ENCODE assay signal across 8 cellular contexts in the genomic region with DNA sequence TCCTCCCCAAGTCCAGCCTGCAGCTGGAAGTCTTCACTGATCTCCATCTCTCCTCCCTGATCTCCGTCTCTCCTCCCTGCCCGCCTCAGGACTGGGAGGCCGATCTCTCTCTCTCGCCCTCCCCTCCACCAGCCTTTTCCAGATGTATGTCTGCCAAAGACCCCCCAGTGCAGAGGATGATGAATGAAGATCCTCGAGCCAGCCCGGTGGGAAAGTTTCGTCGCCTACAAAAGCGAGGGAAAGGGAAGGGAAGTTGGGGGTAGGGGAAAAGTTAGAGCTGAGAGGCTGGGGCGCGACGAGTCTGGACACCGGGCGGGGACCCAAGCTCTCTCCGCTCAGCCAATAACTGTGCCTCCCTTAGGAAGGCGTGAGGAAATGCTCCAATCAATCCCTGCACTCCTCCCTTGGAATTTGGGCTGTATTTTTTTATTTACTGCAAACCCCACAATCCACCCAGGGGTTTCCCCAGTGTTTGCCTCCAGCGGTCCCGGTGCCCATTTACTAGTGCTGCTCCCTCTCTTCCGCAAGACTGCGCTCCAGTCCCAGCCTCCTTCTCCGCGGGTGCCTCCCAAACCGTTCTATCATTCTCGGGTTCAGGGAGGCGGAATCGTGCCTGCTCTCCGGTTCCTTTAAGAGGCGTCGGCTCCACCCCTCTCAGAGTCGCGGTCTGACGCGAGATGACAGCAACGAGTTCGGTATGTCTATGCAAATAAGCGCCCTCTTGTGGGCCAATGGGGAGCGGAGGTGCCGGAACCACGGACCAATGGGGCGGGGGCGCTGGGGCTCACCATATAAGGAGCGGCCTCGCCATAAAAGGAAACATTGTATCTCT. TPM values are rescaled to one million over a fixed set of nuclear protein-coding genes. Genes with fewer than 3 reads are reported as not detected.
DNase-seq lines count a peak whose midpoint lies in the region; ATAC-seq and TF ChIP-seq lines count a peak whose summit lies in the region.

A gene (plus strand): TSS at position 818 of the 832 bp plus-strand sequence. CDS start 388 bp downstream, outside the sequence.

- TF ChIP-seq CTCF in AG10803 (conservative IDR thresholded peaks at IDR 0.05; ENCODE audit: low read length) (peak; percentile 31), choroid plexus epithelial cell (conservative IDR thresholded peaks at IDR 0.05; ENCODE audit: low read depth, low read length) (no peak), kidney epithelial cell (IDR thresholded peaks at IDR 0.05; ENCODE audit: insufficient read depth, low read length, poor library complexity, severe bottlenecking) (no peak)

- peak; percentile 99 for DNase-seq in AG10803 (ENCODE audit: low read depth)
- DNase-seq in NCI-H510A (lab: John Stamatoyannopoulos, UW): peak; percentile 99
- DNase-seq in activated CD4-positive, alpha-beta T cell treated with anti-CD3 and anti-CD28 coated beads for 1 hour: peak; percentile 98
- peak; percentile 100 for DNase-seq in choroid plexus epithelial cell (ENCODE audit: low read depth)
- peak; percentile 97 for DNase-seq in kidney epithelial cell (ENCODE audit: low read depth)
- peak; percentile 98 to 99 for DNase-seq in stimulated activated CD4-positive, alpha-beta T cell treated with anti-CD3 and anti-CD28 coated beads, Interleukin-15, amount 100 ng/mL, for 48 hours (ENCODE audit: low read depth in 2 of 2)

- H3K4me3 ChIP-seq in AG10803 (ENCODE audit: low read length) (peak within 1 kb of the TSS; percentile 98), choroid plexus epithelial cell (ENCODE audit: low read depth, low read length) (peak within 1 kb of the TSS; percentile 88), kidney epithelial cell (ENCODE audit: low read depth, low read length) (peak within 1 kb of the TSS; percentile 91)

- no peaks in the 10 kb centered on the region for H3K27me3 ChIP-seq in kidney epithelial cell (ENCODE audit: control insufficient read depth, insufficient read depth, low read length)

- no peaks in the 10 kb centered on the region for H3K36me3 ChIP-seq in kidney epithelial cell (ENCODE audit: control insufficient read depth, insufficient read depth, low read length)

- ATAC-seq in GM19035 (IDR thresholded peaks at IDR 0.05; ENCODE audit: unreplicated experiment) (peak; percentile 60), HG03432 (IDR thresholded peaks at IDR 0.05; ENCODE audit: unreplicated experiment) (peak; percentile 61)

RNA-seq across cellular contexts. Expression of the gene that starts here (rescaled TPM):
- total RNA-seq in kidney epithelial cell: 35.5 and 40.1 TPM in 2 replicates

Comparison
In these comparisons a context has a peak if more than half of its experiments do, and no peak if none do; other contexts are left out.
1. Peak in every context shown above with its lines: DNase-seq, ATAC-seq and H3K4me3 ChIP-seq.